Comparison of ENCODE assay signal across 11 cellular contexts in the genomic region with DNA sequence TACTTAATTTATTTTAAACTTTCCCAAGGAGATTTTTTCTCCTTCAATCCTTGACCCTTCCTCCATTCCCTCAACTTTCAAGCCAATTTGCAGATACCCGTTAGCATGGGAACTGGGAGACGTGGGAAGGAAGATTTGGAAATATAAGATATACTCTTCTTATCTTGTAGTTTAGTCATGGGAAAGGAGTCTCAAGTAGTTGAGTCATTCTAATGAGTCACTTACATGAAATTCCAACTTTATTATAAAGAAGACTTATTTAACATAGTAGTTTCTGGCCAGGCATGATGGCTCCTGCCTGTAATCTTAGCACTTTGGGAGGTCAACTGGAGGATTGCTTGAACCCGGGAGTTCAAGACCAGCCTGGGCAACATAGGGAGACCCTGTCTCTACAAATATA.
A peak's percentile ranks its signal among the peaks of the same experiment; 100 is the strongest.
DNase-seq lines count a peak whose midpoint lies in the region; ATAC-seq and TF ChIP-seq lines count a peak whose summit lies in the region.
"Had no signal": no experiment of that assay in that cellular context is flagged by ENCODE, and none has a peak within 500 bp of the region (broad histone marks: within the 10 kb centered on the region; RNA-seq: fewer than 3 reads in every experiment).

No MANE protein-coding gene starts in this region.

- H3K36me3 Mint-ChIP-seq in CD14-positive monocyte, result no peaks in the 10 kb centered on the region
- H3K36me3 Mint-ChIP-seq: activated naive CD8-positive, alpha-beta T cell treated with anti-CD3 and anti-CD28 coated beads, Interleukin-2, amount 10 ng/mL, durations not matched to agents 7 days and 5 days had no signal

- H3K27ac ChIP-seq in right atrium auricular region, result no peak overlapping the region

- TF ChIP-seq CTCF in epithelial cell of esophagus (IDR thresholded peaks at IDR 0.05; ENCODE audit: insufficient read depth, low read depth, low read length, missing control alignments) (no peak), CD14-positive monocyte (IDR thresholded peaks at IDR 0.05) (no peak), right atrium auricular region (IDR thresholded peaks at IDR 0.05) (no peak)

- DNase-seq in Caki2 (ENCODE audit: low read depth) (peak; percentile 68), NCI-H226 (peak; percentile 91), epithelial cell of esophagus (ENCODE audit: low read depth) (peak; percentile 81), non-pigmented ciliary epithelial cell (ENCODE audit: low read depth) (peak; percentile 76), CD14-positive monocyte (ENCODE audit: low spot score) (no peak), mesenteric fat pad (ENCODE audit: low spot score) (no peak), right atrium auricular region (ENCODE audit: low spot score) (no peak)
- DNase-seq: activated naive CD8-positive, alpha-beta T cell treated with anti-CD3 and anti-CD28 coated beads, Interleukin-2, amount 10 ng/mL, durations not matched to agents 7 days and 5 days; H7; KG1 had no signal

- no peak overlapping the region for H3K4me3 Mint-ChIP-seq in CD14-positive monocyte
- H3K4me3 Mint-ChIP-seq: activated naive CD8-positive, alpha-beta T cell treated with anti-CD3 and anti-CD28 coated beads, Interleukin-2, amount 10 ng/mL, durations not matched to agents 7 days and 5 days had no signal

- H3K27me3 Mint-ChIP-seq in CD14-positive monocyte (ENCODE audit: low read depth in 3 of 3), result no peaks in the 10 kb centered on the region
- H3K27me3 Mint-ChIP-seq: activated naive CD8-positive, alpha-beta T cell treated with anti-CD3 and anti-CD28 coated beads, Interleukin-2, amount 10 ng/mL, durations not matched to agents 7 days and 5 days had no signal

- no peak for ATAC-seq in GM21528 (IDR thresholded peaks at IDR 0.05; ENCODE audit: low FRiP score, unreplicated experiment)

- H3K27me3 ChIP-seq in right atrium auricular region, result no peaks in the 10 kb centered on the region

- H3K9me3 Mint-ChIP-seq in CD14-positive monocyte, result peaks cover 0 to 12% (median 8%) of the 10 kb centered on the region in 7 donors
- H3K9me3 Mint-ChIP-seq: activated naive CD8-positive, alpha-beta T cell treated with anti-CD3 and anti-CD28 coated beads, Interleukin-2, amount 10 ng/mL, durations not matched to agents 7 days and 5 days had no signal

- no peaks in the 10 kb centered on the region for H3K4me1 Mint-ChIP-seq in CD14-positive monocyte
- H3K4me1 Mint-ChIP-seq: activated naive CD8-positive, alpha-beta T cell treated with anti-CD3 and anti-CD28 coated beads, Interleukin-2, amount 10 ng/mL, durations not matched to agents 7 days and 5 days had no signal

- H3K4me3 ChIP-seq in epithelial cell of esophagus (ENCODE audit: low read length), result no peak overlapping the region
- no peak overlapping the region for H3K4me3 ChIP-seq in right atrium auricular region

- no peaks in the 10 kb centered on the region for H3K4me1 ChIP-seq in right atrium auricular region

- in situ Hi-C loops in Caki2 (cut with HindIII; ENCODE audit: low pct_unique_long_range_greater_than_20kb, low sequenced_read_pairs), result no loop called here

- H3K27ac Mint-ChIP-seq in CD14-positive monocyte, result no peak overlapping the region
- H3K27ac Mint-ChIP-seq: activated naive CD8-positive, alpha-beta T cell treated with anti-CD3 and anti-CD28 coated beads, Interleukin-2, amount 10 ng/mL, durations not matched to agents 7 days and 5 days had no signal

- intact Hi-C loops in CD14-positive monocyte (cut with micrococcal nuclease), result no loop called here

- peaks cover 0 to 6% of the 10 kb centered on the region in 2 donors for H3K9me3 ChIP-seq in right atrium auricular region

- H3K36me3 ChIP-seq in right atrium auricular region, result no peaks in the 10 kb centered on the region

Comparison
In these comparisons a context has a peak if more than half of its experiments do, and no peak if none do; other contexts are left out.
1. DNase-seq: peak in Caki2 (single experiment), NCI-H226 (single experiment), epithelial cell of esophagus (single experiment) and non-pigmented ciliary epithelial cell (single experiment); none in CD14-positive monocyte (single experiment), mesenteric fat pad (single experiment) and right atrium auricular region (single experiment).